In genomic region chr4:56028165-56028564, GRCh38 we compare ENCODE assay signal across 27 cellular contexts.
"Had no signal": no experiment of that assay in that cellular context is flagged by ENCODE, and none has a peak within 500 bp of the region (broad histone marks: within the 10 kb centered on the region; RNA-seq: fewer than 3 reads in every experiment).

No MANE protein-coding gene starts in this region.

- H3K4me1 ChIP-seq: stomach, suprapubic skin, testis, thyroid gland, tibial artery, tibial nerve, transverse colon, upper lobe of left lung, upper lobe of right lung, uterus, vagina had no signal

- H3K36me3 ChIP-seq: uterus had no signal

- FAIRE-seq: urothelium cell line had no signal

- H3K27me3 ChIP-seq: stomach, suprapubic skin, testis, thyroid gland, tibial artery, tibial nerve, transverse colon, upper lobe of left lung, upper lobe of right lung, uterus, vagina had no signal

- H3K4me3 ChIP-seq: stomach, suprapubic skin, testis, thoracic aorta, thyroid gland, tibial artery, tibial nerve, transverse colon, upper lobe of left lung, upper lobe of right lung, uterus, vagina had no signal

- H3K9me3 ChIP-seq: stomach, suprapubic skin, testis, thoracic aorta, thyroid gland, transverse colon, upper lobe of left lung, upper lobe of right lung, uterus, vagina had no signal

- H3K27ac ChIP-seq: stomach, suprapubic skin, testis, thoracic aorta, thyroid gland, tibial artery, tibial nerve, transverse colon, upper lobe of left lung, upper lobe of right lung, uterus, vagina had no signal

- ATAC-seq: stimulated activated effector memory CD8-positive, alpha-beta T cell treated with anti-CD3 and anti-CD28 coated beads, Interleukin-12 subunit alpha, Interleukin-12 subunit beta, amount 100 ng/mL, for 72 hours; stimulated activated memory B cell treated with anti-CD40 and anti-IgM and Interleukin-4, amounts not matched to agents 10 μg/mL and 1 μg/mL and 100 μg/mL, for 72 hours; stimulated activated naive B cell treated with anti-CD40 and anti-IgM and Interleukin-4, amounts not matched to agents 10 μg/mL and 1 μg/mL and 100 μg/mL, for 72 hours; stimulated activated naive CD8-positive, alpha-beta T cell treated with anti-CD3 and anti-CD28 coated beads, Interleukin-15, amount 100 ng/mL, for 72 hours; stimulated activated naive CD8-positive, alpha-beta T cell treated with anti-CD3 and anti-CD28 coated beads, Interleukin-15, Interleukin-2, amounts not matched to agents 100 U/mL and 50 U/mL, for 24 hours; upper lobe of right lung had no signal

- DNase-seq: stimulated activated CD4-positive, alpha-beta T cell treated with anti-CD3 and anti-CD28 coated beads, Interleukin-2, amount 100 ng/mL, for 48 hours; stimulated activated CD4-positive, alpha-beta T cell treated with anti-CD3 and anti-CD28 coated beads, Interleukin-4, amount 100 ng/mL, for 1 hour; stimulated activated CD4-positive, alpha-beta T cell treated with anti-CD3 and anti-CD28 coated beads, Interleukin-4, amount 100 ng/mL, for 24 hours; stimulated activated CD4-positive, alpha-beta T cell treated with anti-CD3 and anti-CD28 coated beads, Interleukin-4, amount 100 ng/mL, for 4 hours; stimulated activated CD8-positive, alpha-beta memory T cell treated with anti-CD3 and anti-CD28 coated beads, Interleukin-4, amount 100 ng/mL, for 48 hours; stimulated activated naive B cell treated with anti-CD40 and anti-IgM and Interleukin-4, amounts not matched to agents 10 μg/mL and 1 μg/mL and 100 μg/mL, for 72 hours; stimulated activated naive CD4-positive, alpha-beta T cell; stimulated activated naive CD4-positive, alpha-beta T cell treated with Interleukin-2 at 50 U/mL for 16 hours; stimulated activated naive CD8-positive, alpha-beta T cell treated with anti-CD3 and anti-CD28 coated beads, Interleukin-15, amount 100 ng/mL, for 72 hours; stimulated activated naive CD8-positive, alpha-beta T cell treated with anti-CD3 and anti-CD28 coated beads, Interleukin-15, Interleukin-2, amounts not matched to agents 100 U/mL and 50 U/mL, for 24 hours; stomach; substantia nigra; testis; thyroid gland; tibial artery; transverse colon; trophoblast cell; upper lobe of left lung; upper lobe of right lung; uterus had no signal
